ENCODE assay signal across 17 cellular contexts in genomic region chr12:41556176-41556575, GRCh38.
DNase-seq lines count a peak whose midpoint lies in the region; ATAC-seq and TF ChIP-seq lines count a peak whose summit lies in the region.
"Had no signal": no experiment of that assay in that cellular context is flagged by ENCODE, and none has a peak within 500 bp of the region (broad histone marks: within the 10 kb centered on the region; RNA-seq: fewer than 3 reads in every experiment).

No MANE protein-coding gene starts in this region.

- peak; percentile 48 to 78 for ATAC-seq in lower lobe of right lung
- ATAC-seq in HG02759 (IDR thresholded peaks at IDR 0.05; ENCODE audit: unreplicated experiment): no peak
- ATAC-seq: A549, GM12878, HCT116 had no signal

- no peaks in the 10 kb centered on the region for H3K27me3 ChIP-seq in lower lobe of right lung (ENCODE audit: low read depth)
- H3K27me3 ChIP-seq: BE2C had no signal

- no peak overlapping the region for H3K4me3 ChIP-seq in lower lobe of right lung
- H3K4me3 ChIP-seq: A549, GM12878, GM23248 had no signal

- no peaks in the 10 kb centered on the region for H3K36me3 ChIP-seq in lower lobe of right lung
- H3K36me3 ChIP-seq: BE2C had no signal

- no peaks in the 10 kb centered on the region for H3K9me3 ChIP-seq in lower lobe of right lung
- H3K9me3 ChIP-seq: A549, BE2C had no signal

- DNase-seq in DMS53 (lab: John Stamatoyannopoulos, UW) (peak; percentile 72), DMS53 treated with DMSO at 0.1 percent for 48 hours (lab: John Stamatoyannopoulos, UW; ENCODE audit: unreplicated experiment) (peak; percentile 80), NCI-H510A treated with DMSO at 0.1 percent for 48 hours (lab: John Stamatoyannopoulos, UW) (peak; percentile 51), lower lobe of right lung (no peak), HuH-7.5 (ENCODE audit: low spot score) (no peak), OCI-M2 (lab: John Stamatoyannopoulos, UW; ENCODE audit: unreplicated experiment) (no peak)
- DNase-seq: BE2C; CD4-positive, alpha-beta memory T cell; COR-L47; DMS79; GM23248 had no signal

- no peak for TF ChIP-seq CTCF in lower lobe of right lung (IDR thresholded peaks at IDR 0.05)

- H3K4me1 ChIP-seq in lower lobe of right lung: no peaks in the 10 kb centered on the region
- H3K4me1 ChIP-seq: A549, BE2C had no signal

- no peak overlapping the region for H3K27ac ChIP-seq in lower lobe of right lung
- H3K27ac ChIP-seq: A549, C4-2B, GM23248, HL-60 had no signal

- intact Hi-C loops in lower lobe of right lung (cut with DNase I): no loop called here

Comparison
In these comparisons a context has a peak if more than half of its experiments do, and no peak if none do; other contexts are left out.
1. DNase-seq: peak in DMS53 (single experiment), DMS53 treated with DMSO at 0.1 percent for 48 hours (single experiment) and NCI-H510A treated with DMSO at 0.1 percent for 48 hours (single experiment); none in lower lobe of right lung (single experiment), HuH-7.5 (single experiment) and OCI-M2 (single experiment).